8 cellular contexts compared by ENCODE assay signal in genomic region chr5:142109356-142110045, GRCh38. TPM values are rescaled to one million over a fixed set of nuclear protein-coding genes. Genes with fewer than 3 reads are reported as not detected.
A peak's percentile ranks its signal among the peaks of the same experiment; 100 is the strongest.
DNase-seq lines count a peak whose midpoint lies in the region; FAIRE-seq and TF ChIP-seq lines count a peak whose summit lies in the region.

No MANE protein-coding gene starts in this region.

- H3K27ac Mint-ChIP-seq in activated T-cell treated with anti-CD3 and anti-CD28 coated beads, Interleukin-2, amount 50 U/mL, for 24 hours: peak overlapping the region; percentile 96

- no peak for TF ChIP-seq CTCF in astrocyte of the spinal cord (IDR thresholded peaks at IDR 0.05; ENCODE audit: low read depth, low read length)

- H3K36me3 ChIP-seq in iPS-18a (ENCODE audit: control insufficient read depth, low read depth, low read length) (no peaks in the 10 kb centered on the region), small intestine (ENCODE audit: control insufficient read depth in 2 of 2, insufficient read depth in 2 of 2, low read length in 2 of 2) (no peaks in the 10 kb centered on the region)

- no peak for FAIRE-seq in small intestine (lab: Jason Lieb, UNC)

- H3K9ac ChIP-seq in iPS-18a (ENCODE audit: low read length): peak overlapping the region; percentile 75

- peaks cover 2% of the 10 kb centered on the region for H3K9me3 Mint-ChIP-seq in activated T-cell treated with anti-CD3 and anti-CD28 coated beads, Interleukin-2, amount 50 U/mL, for 24 hours

- WGBS in small intestine, 3 donors: 1 to 2% (median 1%) methylated on average over 18 of the region's 18 CpGs

- H3K9me3 ChIP-seq in iPS-18a (ENCODE audit: control insufficient read depth, low read depth, low read length) (no peaks in the 10 kb centered on the region), small intestine (ENCODE audit: control insufficient read depth, low read depth) (no peaks in the 10 kb centered on the region)

- peaks cover 81% of the 10 kb centered on the region for H3K4me1 Mint-ChIP-seq in activated T-cell treated with anti-CD3 and anti-CD28 coated beads, Interleukin-2, amount 50 U/mL, for 24 hours (ENCODE audit: low read depth)

- H3K27me3 ChIP-seq in iPS-18a (ENCODE audit: control insufficient read depth, insufficient read depth, low read length) (peaks cover 31% of the 10 kb centered on the region), small intestine (ENCODE audit: control insufficient read depth in 2 of 2, insufficient read depth in 2 of 2, low read length in 2 of 2) (no peaks in the 10 kb centered on the region)

- in situ Hi-C loops in astrocyte of the spinal cord (cut with HindIII; ENCODE audit: low sequenced_read_pairs): no loop called here

- peak overlapping the region; percentile 80 for H3K4me3 ChIP-seq in astrocyte of the spinal cord (ENCODE audit: low read depth, low read length)
- H3K4me3 ChIP-seq in iPS-18a (ENCODE audit: low read length): peak overlapping the region; percentile 94
- peak overlapping the region; percentile 87 to 90 for H3K4me3 ChIP-seq in small intestine (ENCODE audit: low read depth in 1 of 2, low read length in 2 of 2)

- peaks cover 53% of the 10 kb centered on the region for H3K36me3 Mint-ChIP-seq in activated T-cell treated with anti-CD3 and anti-CD28 coated beads, Interleukin-2, amount 50 U/mL, for 24 hours (ENCODE audit: low read depth)

- H3K4me3 Mint-ChIP-seq in activated T-cell treated with anti-CD3 and anti-CD28 coated beads, Interleukin-2, amount 50 U/mL, for 24 hours: peak overlapping the region; percentile 89

- H3K27ac ChIP-seq in iPS-18a (ENCODE audit: low read length): no peak overlapping the region
- H3K27ac ChIP-seq in small intestine (ENCODE audit: low read depth in 1 of 2, low read length in 1 of 2): peak overlapping the region; percentile 99

- no peak for DNase-seq in activated T-cell treated with anti-CD3 and anti-CD28 coated beads, Interleukin-2, amount 50 U/mL, for 24 hours
- no peak for DNase-seq in activated T-cell treated with anti-CD3 and anti-CD28 coated beads, Interleukin-2, amount 50 U/mL, for 48 hours
- DNase-seq in NCI-H345 treated with DMSO at 0.1 percent for 48 hours (lab: John Stamatoyannopoulos, UW; ENCODE audit: unreplicated experiment) (peak; percentile 35), astrocyte of the spinal cord (ENCODE audit: low read depth, low spot score) (no peak), small intestine (peak; percentile 27), NCI-H446 treated with DMSO at 0.1 percent for 48 hours (lab: John Stamatoyannopoulos, UW) (no peak), NCI-H510A (lab: John Stamatoyannopoulos, UW) (no peak)

- no peaks in the 10 kb centered on the region for H3K27me3 Mint-ChIP-seq in activated T-cell treated with anti-CD3 and anti-CD28 coated beads, Interleukin-2, amount 50 U/mL, for 24 hours

- peaks cover 14% of the 10 kb centered on the region for H3K4me1 ChIP-seq in iPS-18a (ENCODE audit: control insufficient read depth, low read depth, low read length)
- peaks cover 0 to 3% of the 10 kb centered on the region in 2 donors for H3K4me1 ChIP-seq in small intestine (ENCODE audit: control insufficient read depth in 2 of 2, insufficient read depth in 1 of 2, low read depth in 1 of 2, low read length in 1 of 2)

RNA-seq across cellular contexts. Expression of gene NDFIP1, which starts 0.9 kb away (rescaled TPM):
- polyA plus RNA-seq in small intestine: 10 to 100 TPM; 28.9 to 40.4 (median 34.9) TPM

Comparison
In these comparisons a context has a peak if more than half of its experiments do, and no peak if none do; other contexts are left out.
1. DNase-seq: peak in NCI-H345 treated with DMSO at 0.1 percent for 48 hours (single experiment) and small intestine (single experiment); none in activated T-cell treated with anti-CD3 and anti-CD28 coated beads, Interleukin-2, amount 50 U/mL, for 24 hours (single experiment), activated T-cell treated with anti-CD3 and anti-CD28 coated beads, Interleukin-2, amount 50 U/mL, for 48 hours (0 of 2), astrocyte of the spinal cord (single experiment), NCI-H446 treated with DMSO at 0.1 percent for 48 hours (single experiment) and NCI-H510A (single experiment).
2. Peak in every context shown above with its lines, with median percentiles within 50 percentile points of each other: H3K4me3 ChIP-seq.